ENCODE assay signal across 19 cellular contexts in genomic region chr14:62308927-62309326, GRCh38.
DNase-seq lines count a peak whose midpoint lies in the region; ATAC-seq, FAIRE-seq and TF ChIP-seq lines count a peak whose summit lies in the region.
"Had no signal": no experiment of that assay in that cellular context is flagged by ENCODE, and none has a peak within 500 bp of the region (broad histone marks: within the 10 kb centered on the region; RNA-seq: fewer than 3 reads in every experiment).

No MANE protein-coding gene starts in this region.

- in situ Hi-C loops in HepG2 (cut with HindIII; ENCODE audit: extremely low pct_ligation_motif_present, low pct_unique_long_range_greater_than_20kb): no loop called here

- no peaks in the 10 kb centered on the region for H3K79me2 ChIP-seq in HepG2 (ENCODE audit: insufficient read depth, low read length)

- H3K27me3 Mint-ChIP-seq in brain: no peaks in the 10 kb centered on the region
- no peaks in the 10 kb centered on the region for H3K27me3 Mint-ChIP-seq in CD4-positive, alpha-beta T cell

- no peaks in the 10 kb centered on the region for H4K20me1 ChIP-seq in HepG2 (ENCODE audit: insufficient read depth, low read length)

- DNase-seq in HepG2 (ENCODE audit: low spot score) (no peak), right lobe of liver (no peak), aorta (no peak), middle frontal gyrus (ENCODE audit: extremely low spot score, low spot score) (no peak), NCI-H2107 treated with DMSO at 0.1 percent for 48 hours (lab: John Stamatoyannopoulos, UW; ENCODE audit: unreplicated experiment) (no peak)
- no peak for DNase-seq in CD4-positive, alpha-beta T cell
- DNase-seq: C1 segment of cervical spinal cord, KBM-7, MV-4-11, NCI-H1436 treated with DMSO at 0.1 percent for 48 hours, NCI-H2029 treated with DMSO at 0.1 percent for 48 hours, NCI-H226, NCI-H524 treated with DMSO at 0.1 percent for 48 hours, Peyer's patch had no signal

- no peak for FAIRE-seq in HepG2 (lab: Jason Lieb, UNC)
- FAIRE-seq: A549, H1 had no signal

- CTCF ChIA-PET in HepG2 (lab: Yijun Ruan, JAX; ENCODE audit: low intra/inter-chr PET ratio, low total read pairs): no interaction called here
- CTCF ChIA-PET in CD4-positive, alpha-beta T cell (lab: Charles Lee): no interaction called here

- TF ChIP-seq POLR2A in HepG2 (IDR thresholded peaks at IDR 0.05; ENCODE audit: insufficient read depth in 1 of 2, low read depth in 2 of 2, low read length in 2 of 2): no peak
- no peak for TF ChIP-seq POLR2A in right lobe of liver (IDR thresholded peaks at IDR 0.05)

- WGBS in liver: 47% methylated on average over 3 of the region's 3 CpGs
- 8% methylated on average over 3 of the region's 3 CpGs for WGBS in HepG2 (ENCODE audit: low lambda C conversion rate)
- WGBS in right lobe of liver (ENCODE audit: insufficient coverage, low coverage, low lambda C conversion rate, missing lambda C conversion rate): 29% methylated on average over 3 of the region's 3 CpGs
- 5 to 9% methylated on average over 3 of the region's 3 CpGs for WGBS in aorta, 2 donors

- H3K4me1 ChIP-seq in liver (ENCODE audit: control insufficient read depth in 4 of 4, insufficient read depth in 4 of 4, low read length in 3 of 4) (peaks cover 0 to 8% (median 7%) of the 10 kb centered on the region in 4 donors), HepG2 (ENCODE audit: insufficient read depth, low read length) (no peaks in the 10 kb centered on the region), right lobe of liver (peaks cover 0 to 4% (median under 1%) of the 10 kb centered on the region in 4 donors), aorta (ENCODE audit: control insufficient read depth in 1 of 2, insufficient read depth in 2 of 2, low read length in 2 of 2) (no peaks in the 10 kb centered on the region)
- H3K4me1 ChIP-seq: A549 had no signal

- H3K4me3 Mint-ChIP-seq in brain: no peak overlapping the region
- no peak overlapping the region for H3K4me3 Mint-ChIP-seq in CD4-positive, alpha-beta T cell

- H2AFZ ChIP-seq in HepG2 (ENCODE audit: low read length): no peak overlapping the region

- peaks cover 33% of the 10 kb centered on the region for H3K4me1 Mint-ChIP-seq in brain
- H3K4me1 Mint-ChIP-seq in CD4-positive, alpha-beta T cell (ENCODE audit: low read depth): no peaks in the 10 kb centered on the region

- intact Hi-C loops in HepG2 (cut with micrococcal nuclease; ENCODE audit: unreplicated experiment) (no loop called here), right lobe of liver (cut with DNase I) (no loop called here), aorta (cut with DNase I) (no loop called here)
- intact Hi-C loops in CD4-positive, alpha-beta T cell (cut with DNase I, micrococcal nuclease): no loop called here

- ATAC-seq in HepG2 (no peak), right lobe of liver (peak; percentile 56 to 65 (median 58)), aorta (ENCODE audit: low FRiP score) (peak; percentile 15)
- no peak for ATAC-seq in CD4-positive, alpha-beta T cell (ENCODE audit: poor library complexity)
- ATAC-seq: A549, Right ventricle myocardium inferior had no signal

- H3K4me3 ChIP-seq in liver (ENCODE audit: low read depth in 1 of 3, low read length in 3 of 3) (no peak overlapping the region), HepG2 (replicated peaks in 1 of 3; ENCODE audit: insufficient read depth in 1 of 3, low read depth in 2 of 3, low read length in 3 of 3) (no peak overlapping the region), right lobe of liver (no peak overlapping the region), aorta (ENCODE audit: low read length in 2 of 2) (no peak overlapping the region)
- H3K4me3 ChIP-seq: A549, Peyer's patch had no signal

- H3K27ac Mint-ChIP-seq in brain: peak overlapping the region in 4 of 5 experiments; percentile 5 to 75 (median 51)
- no peak overlapping the region for H3K27ac Mint-ChIP-seq in CD4-positive, alpha-beta T cell

- no peak for TF ChIP-seq RAD21 in liver (IDR thresholded peaks at IDR 0.05)
- no peak for TF ChIP-seq RAD21 in HepG2 (CRISPR knock-in tag; IDR thresholded peaks at IDR 0.05)

- H3K4me2 ChIP-seq in HepG2 (ENCODE audit: low read depth, low read length): no peak overlapping the region
- H3K4me2 ChIP-seq: A549 had no signal

- TF ChIP-seq EP300 in HepG2 (IDR thresholded peaks at IDR 0.05; ENCODE audit: low read depth in 2 of 2, low read length in 2 of 2) (no peak), HepG2 (CRISPR knock-in tag; IDR thresholded peaks at IDR 0.05; ENCODE audit: borderline replicate concordance) (no peak)

- H3K9me3 ChIP-seq in liver (ENCODE audit: control insufficient read depth in 4 of 4, low read length in 3 of 4) (no peaks in the 10 kb centered on the region), HepG2 (ENCODE audit: low read length) (peaks cover 26% of the 10 kb centered on the region), right lobe of liver (no peaks in the 10 kb centered on the region), aorta (ENCODE audit: control insufficient read depth, low read length) (peaks cover 1% of the 10 kb centered on the region)
- no peaks in the 10 kb centered on the region for H3K9me3 ChIP-seq in CD4-positive, alpha-beta T cell (ENCODE audit: control insufficient read depth, low read length)
- H3K9me3 ChIP-seq: A549, Peyer's patch had no signal

- peaks cover 0 to 9% (median 0%) of the 10 kb centered on the region in 5 experiments for H3K9me3 Mint-ChIP-seq in brain
- peaks cover 3% of the 10 kb centered on the region for H3K9me3 Mint-ChIP-seq in CD4-positive, alpha-beta T cell

- no TSS peak for BruUV-seq in HepG2 (replicated peaks; lab: Mats Ljungman, UMichigan)

- no peaks in the 10 kb centered on the region for H3K27me3 ChIP-seq in liver (ENCODE audit: control insufficient read depth in 4 of 4, insufficient read depth in 4 of 4, low read length in 3 of 4)
- H3K27me3 ChIP-seq in HepG2 (ENCODE audit: control insufficient read depth in 1 of 2, insufficient read depth in 2 of 2, low read length in 2 of 2): no peaks in the 10 kb centered on the region
- no peaks in the 10 kb centered on the region for H3K27me3 ChIP-seq in right lobe of liver
- no peaks in the 10 kb centered on the region for H3K27me3 ChIP-seq in aorta (ENCODE audit: control insufficient read depth in 1 of 2, insufficient read depth in 2 of 2, low read length in 1 of 2)
- no peaks in the 10 kb centered on the region for H3K27me3 ChIP-seq in CD4-positive, alpha-beta T cell (ENCODE audit: control insufficient read depth, insufficient read depth, low read length)
- H3K27me3 ChIP-seq: Peyer's patch had no signal

- POLR2A ChIA-PET in HepG2 (lab: Yijun Ruan, JAX): no interaction called here
- POLR2A ChIA-PET in CD4-positive, alpha-beta T cell (lab: Charles Lee): no interaction called here

- H3K27ac ChIP-seq in liver (ENCODE audit: low read depth in 1 of 2, low read length in 2 of 2): no peak overlapping the region
- H3K27ac ChIP-seq in HepG2 (ENCODE audit: extremely low read length, insufficient read depth, low read length): no peak overlapping the region
- H3K27ac ChIP-seq in right lobe of liver: no peak overlapping the region
- H3K27ac ChIP-seq in aorta (ENCODE audit: low read depth in 1 of 2, low read length in 2 of 2): no peak overlapping the region
- no peak overlapping the region for H3K27ac ChIP-seq in CD4-positive, alpha-beta T cell (ENCODE audit: low read depth, low read length)
- H3K27ac ChIP-seq: A549, Peyer's patch had no signal

- H3K9ac ChIP-seq in liver (ENCODE audit: low read depth in 1 of 2, low read length in 2 of 2): no peak overlapping the region
- H3K9ac ChIP-seq in HepG2 (ENCODE audit: insufficient read depth, low read depth, low read length): no peak overlapping the region

- no peaks in the 10 kb centered on the region for H3K36me3 ChIP-seq in liver (ENCODE audit: control insufficient read depth in 4 of 4, insufficient read depth in 3 of 4, low read depth in 1 of 4, low read length in 3 of 4)
- H3K36me3 ChIP-seq in HepG2 (replicated peaks in 1 of 2; ENCODE audit: control insufficient read depth in 1 of 2, insufficient read depth in 2 of 2, low read length in 2 of 2): no peaks in the 10 kb centered on the region
- H3K36me3 ChIP-seq in right lobe of liver: no peaks in the 10 kb centered on the region
- no peaks in the 10 kb centered on the region for H3K36me3 ChIP-seq in aorta (ENCODE audit: control insufficient read depth in 1 of 2, insufficient read depth in 2 of 2, low read length in 1 of 2)
- H3K36me3 ChIP-seq: Peyer's patch had no signal

- TF ChIP-seq CTCF in liver (IDR thresholded peaks at IDR 0.05; ENCODE audit: low read depth, low read length, missing input control) (no peak), HepG2 (CRISPR knock-in tag; IDR thresholded peaks at IDR 0.05) (no peak), brain (conservative IDR thresholded peaks at IDR 0.05) (no peak), right lobe of liver (IDR thresholded peaks at IDR 0.05) (no peak)
- no peak for TF ChIP-seq CTCF in CD4-positive, alpha-beta T cell (IDR thresholded peaks at IDR 0.05)

- no peaks in the 10 kb centered on the region for H3K36me3 Mint-ChIP-seq in brain
- H3K36me3 Mint-ChIP-seq in CD4-positive, alpha-beta T cell (ENCODE audit: low read depth): no peaks in the 10 kb centered on the region

TF ChIP-seq in liver, 16 proteins besides CTCF, POLR2A, EP300 and RAD21:
- no peak for TF ChIP-seq HNF4A (conservative IDR thresholded peaks at IDR 0.05)
- peak; percentile 42 for TF ChIP-seq NR2F2 (IDR thresholded peaks at IDR 0.05)

TF ChIP-seq in HepG2, 621 proteins besides CTCF, POLR2A, EP300 and RAD21:
- TF ChIP-seq ZNF773 (CRISPR knock-in tag; IDR thresholded peaks at IDR 0.05; ENCODE audit: borderline replicate concordance) (no peak), ZNF296 (CRISPR knock-in tag; conservative IDR thresholded peaks at IDR 0.05) (no peak), SMC3 (IDR thresholded peaks at IDR 0.05; ENCODE audit: low read length) (no peak), DMAP1 (CRISPR knock-in tag; IDR thresholded peaks at IDR 0.05) (no peak), ZBTB43 (CRISPR knock-in tag; conservative IDR thresholded peaks at IDR 0.05) (no peak)

Comparison
In these comparisons a context has a peak if more than half of its experiments do, and no peak if none do; other contexts are left out.
1. ATAC-seq: peak in right lobe of liver (4 of 4) and aorta (single experiment); none in HepG2 (single experiment) and CD4-positive, alpha-beta T cell (single experiment).